In the genomic region with DNA sequence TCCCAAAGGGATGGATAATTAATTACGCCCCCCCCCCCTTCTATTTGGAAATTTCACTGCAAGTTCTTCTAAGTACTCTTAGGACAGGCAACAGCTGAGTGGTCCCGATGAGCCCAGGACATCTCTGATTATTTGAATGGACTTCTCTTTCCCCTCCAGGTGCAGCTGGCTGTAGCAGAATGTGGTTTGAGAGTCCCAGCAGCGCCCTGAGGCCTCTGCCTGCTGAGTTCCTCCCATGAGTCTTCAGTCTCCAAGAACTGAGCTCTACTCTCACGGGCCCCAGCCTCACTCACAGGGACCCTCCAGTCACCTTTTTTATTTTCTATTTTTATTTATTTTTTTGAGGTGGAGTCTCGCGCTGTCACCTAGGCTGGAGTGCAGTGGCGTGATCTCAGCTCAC, we compare ENCODE assay signal across 22 cellular contexts.
DNase-seq lines count a peak whose midpoint lies in the region; ATAC-seq and TF ChIP-seq lines count a peak whose summit lies in the region.
"Had no signal": no experiment of that assay in that cellular context is flagged by ENCODE, and none has a peak within 500 bp of the region (broad histone marks: within the 10 kb centered on the region; RNA-seq: fewer than 3 reads in every experiment).

No MANE protein-coding gene starts in this region.

- H3K9me3 Mint-ChIP-seq in memory B cell = no peaks in the 10 kb centered on the region
- H3K9me3 Mint-ChIP-seq: CD8-positive, alpha-beta T cell had no signal

- TF ChIP-seq POLR2A in Peyer's patch (IDR thresholded peaks at IDR 0.05) = no peak

- H3K4me1 ChIP-seq in BLaER1 (peaks cover 100% of the 10 kb centered on the region), KMS-11 (ENCODE audit: low read depth, poor library complexity, severe bottlenecking) (peaks cover 99% of the 10 kb centered on the region), Peyer's patch (peaks cover 0 to 7% (median 0%) of the 10 kb centered on the region in 4 donors)

- no peak for TF ChIP-seq CTCF in KMS-11 (conservative IDR thresholded peaks at IDR 0.05; ENCODE audit: low read depth, low read length)
- TF ChIP-seq CTCF in Peyer's patch (IDR thresholded peaks at IDR 0.05) = no peak

- no peak overlapping the region for H3K4me3 ChIP-seq in BLaER1
- no peak overlapping the region for H3K4me3 ChIP-seq in KMS-11 (IDR thresholded peaks at IDR 0.05; ENCODE audit: insufficient read depth, low read depth, low read length)
- H3K4me3 ChIP-seq in Peyer's patch = no peak overlapping the region
- H3K4me3 ChIP-seq: MG63 had no signal

- H3K27me3 ChIP-seq in BLaER1 (no peaks in the 10 kb centered on the region), KMS-11 (ENCODE audit: insufficient read depth, low read depth) (no peaks in the 10 kb centered on the region), Peyer's patch (no peaks in the 10 kb centered on the region)

- H3K9me3 ChIP-seq in BLaER1 (no peaks in the 10 kb centered on the region; the same call in 1 of the 2 replicates), Peyer's patch (no peaks in the 10 kb centered on the region)
- H3K9me3 ChIP-seq: MG63 had no signal

- peak overlapping the region; percentile 85 for H3K4me2 ChIP-seq in BLaER1
- peak overlapping the region; percentile 11; the same call in 1 of the 2 replicates for H3K4me2 ChIP-seq in KMS-11

- H3K4me1 Mint-ChIP-seq in memory B cell = peaks cover 51% of the 10 kb centered on the region

- peak overlapping the region; percentile 34 for H3K4me3 Mint-ChIP-seq in memory B cell
- H3K4me3 Mint-ChIP-seq: CD8-positive, alpha-beta T cell; HFFc6 had no signal

- no peaks in the 10 kb centered on the region for H3K79me2 ChIP-seq in KMS-11 (ENCODE audit: insufficient read depth, low read depth)

- H4K20me1 ChIP-seq in BLaER1 (no peaks in the 10 kb centered on the region), KMS-11 (ENCODE audit: insufficient read depth) (no peaks in the 10 kb centered on the region)

- H3K36me3 ChIP-seq in BLaER1 = no peaks in the 10 kb centered on the region
- no peaks in the 10 kb centered on the region for H3K36me3 ChIP-seq in KMS-11 (ENCODE audit: insufficient read depth)
- no peaks in the 10 kb centered on the region for H3K36me3 ChIP-seq in Peyer's patch
- H3K36me3 ChIP-seq: MG63 had no signal

- DNase-seq in Peyer's patch = peak in 2 of 3 donors; percentile 66 to 75
- no peak for DNase-seq in memory B cell (ENCODE audit: low spot score in 2 of 2)
- DNase-seq in amygdala (lab: John Stamatoyannopoulos, UW) = no peak
- no peak for DNase-seq in occipital lobe (lab: John Stamatoyannopoulos, UW)
- no peak for DNase-seq in KG1 (lab: John Stamatoyannopoulos, UW)
- DNase-seq: Calu3; CD8-positive, alpha-beta T cell; H7; HFFc6; Kasumi-1; MG63; NCI-H1105 treated with DMSO at 0.1 percent for 48 hours; NCI-H1694 treated with DMSO at 0.1 percent for 48 hours; NCI-H2107; NCI-H510A; NCI-H774 had no signal

- no peak overlapping the region for H2AFZ ChIP-seq in KMS-11 (ENCODE audit: low read depth)

- H3K27ac ChIP-seq in BLaER1 (peak overlapping the region; percentile 91), KMS-11 (no peak overlapping the region), Peyer's patch (peak overlapping the region in 1 of 4 donors; percentile 64)
- H3K27ac ChIP-seq: HL-60 had no signal

- no peaks in the 10 kb centered on the region for H3K27me3 Mint-ChIP-seq in memory B cell

- ATAC-seq in memory B cell (ENCODE audit: low read depth) (no peak), HG02588 (IDR thresholded peaks at IDR 0.05; ENCODE audit: unreplicated experiment) (no peak)
- ATAC-seq: CD8-positive, alpha-beta T cell; Panc1; Right ventricle myocardium inferior had no signal

- no peak overlapping the region for H3K27ac Mint-ChIP-seq in memory B cell
- H3K27ac Mint-ChIP-seq: CD8-positive, alpha-beta T cell; HFFc6 had no signal

- H3K9ac ChIP-seq in BLaER1 (peak overlapping the region; percentile 71; the same call in 1 of the 2 replicates), KMS-11 (no peak overlapping the region)

- H3K36me3 Mint-ChIP-seq in memory B cell = peaks cover 1% of the 10 kb centered on the region
- H3K36me3 Mint-ChIP-seq: CD8-positive, alpha-beta T cell had no signal

Comparison
In these comparisons a context has a peak if more than half of its experiments do, and no peak if none do; other contexts are left out.
1. DNase-seq: peak in Peyer's patch (2 of 3); none in memory B cell (0 of 2), amygdala (0 of 56), occipital lobe (single experiment) and KG1 (single experiment).